In genomic region chr15:73318463-73319351, GRCh38 we compare ENCODE assay signal across 1 cellular context.
TF ChIP-seq lines count a peak whose summit lies in the region.

No MANE protein-coding gene starts in this region.

TF ChIP-seq in H1, 55 proteins besides CTCF, POLR2A, EP300 and RAD21:
- TF ChIP-seq SIN3A (conservative IDR thresholded peaks at IDR 0.05 in 1 of 2, IDR thresholded peaks at IDR 0.05 in 1 of 2; ENCODE audit: low read depth in 1 of 2, low read length in 2 of 2) (0 out of 4 replicates have a peak, but pooled peaks of 1 of the 2 experiments have one; percentile 28), RFX5 (IDR thresholded peaks at IDR 0.05; ENCODE audit: borderline replicate concordance, low read depth, low read length) (peak; percentile 68; the same call in 1 of the 2 replicates), EZH2 (IDR thresholded peaks at IDR 0.05; ENCODE audit: low read depth, low read length, severe bottlenecking) (no peak), KDM4A (IDR thresholded peaks at IDR 0.05; ENCODE audit: low read depth, low read length, severe bottlenecking) (no peak), KDM1A (IDR thresholded peaks at IDR 0.05; ENCODE audit: borderline replicate concordance, low read length) (peak; percentile 55; the same call in 1 of the 2 replicates)
TF ChIP-seq in H1: peak in this region for 3.
